8 cellular contexts compared by ENCODE assay signal in genomic region chr7:52161483-52161882, GRCh38.
"Had no signal": no experiment of that assay in that cellular context is flagged by ENCODE, and none has a peak within 500 bp of the region (broad histone marks: within the 10 kb centered on the region; RNA-seq: fewer than 3 reads in every experiment).

No MANE protein-coding gene starts in this region.

- ATAC-seq: GM12878 had no signal

- FAIRE-seq: G401.6, GM12878, GM12891, GM12892, GM18507, GM19239 had no signal

- DNase-seq: GDM1, GF-D8 had no signal

- H3K4me3 ChIP-seq: GM12878 had no signal
